1 cellular context compared by ENCODE assay signal in the genomic region with DNA sequence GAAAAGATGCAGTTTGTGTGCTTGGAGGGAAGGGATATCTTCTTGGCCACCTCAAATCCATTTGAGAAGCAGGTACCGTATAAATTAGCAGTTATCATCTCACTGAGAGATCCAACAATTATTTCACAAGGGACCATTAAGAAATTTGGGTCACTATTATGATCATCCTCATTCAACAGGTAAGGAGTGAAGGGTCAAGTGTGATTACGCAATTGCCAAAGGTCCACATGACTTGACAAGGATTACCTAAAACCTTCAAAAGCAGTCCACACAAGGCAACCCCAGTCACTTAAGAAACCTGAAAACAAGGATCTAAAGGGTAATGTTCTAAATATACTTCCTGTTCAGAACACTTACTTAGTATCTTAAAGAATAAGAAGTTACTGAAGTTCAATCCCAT.
A peak's percentile ranks its signal among the peaks of the same experiment; 100 is the strongest.
TF ChIP-seq lines count a peak whose summit lies in the region.

No MANE protein-coding gene starts in this region.

TF ChIP-seq in Ishikawa, 13 proteins besides CTCF, POLR2A, EP300 and RAD21:
- TF ChIP-seq, protein P1, sequence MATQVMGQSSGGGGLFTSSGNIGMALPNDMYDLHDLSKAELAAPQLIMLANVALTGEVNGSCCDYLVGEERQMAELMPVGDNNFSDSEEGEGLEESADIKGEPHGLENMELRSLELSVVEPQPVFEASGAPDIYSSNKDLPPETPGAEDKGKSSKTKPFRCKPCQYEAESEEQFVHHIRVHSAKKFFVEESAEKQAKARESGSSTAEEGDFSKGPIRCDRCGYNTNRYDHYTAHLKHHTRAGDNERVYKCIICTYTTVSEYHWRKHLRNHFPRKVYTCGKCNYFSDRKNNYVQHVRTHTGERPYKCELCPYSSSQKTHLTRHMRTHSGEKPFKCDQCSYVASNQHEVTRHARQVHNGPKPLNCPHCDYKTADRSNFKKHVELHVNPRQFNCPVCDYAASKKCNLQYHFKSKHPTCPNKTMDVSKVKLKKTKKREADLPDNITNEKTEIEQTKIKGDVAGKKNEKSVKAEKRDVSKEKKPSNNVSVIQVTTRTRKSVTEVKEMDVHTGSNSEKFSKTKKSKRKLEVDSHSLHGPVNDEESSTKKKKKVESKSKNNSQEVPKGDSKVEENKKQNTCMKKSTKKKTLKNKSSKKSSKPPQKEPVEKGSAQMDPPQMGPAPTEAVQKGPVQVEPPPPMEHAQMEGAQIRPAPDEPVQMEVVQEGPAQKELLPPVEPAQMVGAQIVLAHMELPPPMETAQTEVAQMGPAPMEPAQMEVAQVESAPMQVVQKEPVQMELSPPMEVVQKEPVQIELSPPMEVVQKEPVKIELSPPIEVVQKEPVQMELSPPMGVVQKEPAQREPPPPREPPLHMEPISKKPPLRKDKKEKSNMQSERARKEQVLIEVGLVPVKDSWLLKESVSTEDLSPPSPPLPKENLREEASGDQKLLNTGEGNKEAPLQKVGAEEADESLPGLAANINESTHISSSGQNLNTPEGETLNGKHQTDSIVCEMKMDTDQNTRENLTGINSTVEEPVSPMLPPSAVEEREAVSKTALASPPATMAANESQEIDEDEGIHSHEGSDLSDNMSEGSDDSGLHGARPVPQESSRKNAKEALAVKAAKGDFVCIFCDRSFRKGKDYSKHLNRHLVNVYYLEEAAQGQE (IDR thresholded peaks at IDR 0.05; ENCODE audit: low read depth): no peak
- peak; percentile 86 for TF ChIP-seq CEBPB (IDR thresholded peaks at IDR 0.05)
